ENCODE assay signal across 14 cellular contexts in the genomic region with DNA sequence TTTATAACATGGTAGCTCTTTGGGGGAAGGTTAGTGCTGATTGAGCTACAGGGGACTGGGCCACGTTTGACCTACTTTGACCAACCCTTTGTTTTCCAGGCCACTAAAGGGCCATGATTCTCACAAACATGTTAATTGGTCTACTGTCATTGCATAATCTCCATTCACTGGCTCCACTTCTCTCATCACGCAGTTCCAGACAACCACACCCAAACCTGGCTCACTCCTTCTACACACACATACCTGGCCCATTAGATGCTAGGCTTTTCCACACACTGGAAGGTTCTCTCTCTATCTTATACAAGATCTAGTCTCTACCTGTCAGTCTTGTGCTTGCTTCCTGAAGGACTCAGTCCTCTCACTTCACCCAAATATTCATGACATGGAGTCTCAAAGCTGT. TPM values are rescaled to one million over a fixed set of nuclear protein-coding genes. Genes with fewer than 3 reads are reported as not detected.
"Had no signal": no experiment of that assay in that cellular context is flagged by ENCODE, and none has a peak within 500 bp of the region (broad histone marks: within the 10 kb centered on the region; RNA-seq: fewer than 3 reads in every experiment).

No MANE protein-coding gene starts in this region.

- H3K9me3 ChIP-seq: gastrocnemius medialis, tibial nerve, vagina had no signal

- H3K27ac Mint-ChIP-seq: activated naive CD4-positive, alpha-beta T cell treated with anti-CD3 and anti-CD28 coated beads for 36 hours had no signal

- H3K27ac ChIP-seq: gastrocnemius medialis, tibial nerve, vagina had no signal

- H3K9me3 Mint-ChIP-seq: activated CD4-positive, alpha-beta memory T cell treated with anti-CD3 and anti-CD28 coated beads, Interleukin-2, amount 10 ng/mL, durations not matched to agents 7 days and 5 days; activated naive CD4-positive, alpha-beta T cell treated with anti-CD3 and anti-CD28 coated beads for 36 hours; dendritic cell treated with granulocyte-macrophage colony-stimulating factor and Interleukin-4, amounts not matched to agents 40 ng/mL and 50 ng/mL, for 4 days had no signal

- H3K4me3 ChIP-seq: gastrocnemius medialis, tibial nerve, vagina had no signal

- DNase-seq: activated CD4-positive, alpha-beta memory T cell treated with anti-CD3 and anti-CD28 coated beads, Interleukin-2, amount 10 ng/mL, durations not matched to agents 7 days and 5 days; activated CD8-positive, alpha-beta memory T cell treated with anti-CD3 and anti-CD28 coated beads, Interleukin-2, amount 50 U/mL, for 48 hours; activated naive CD4-positive, alpha-beta T cell treated with anti-CD3 and anti-CD28 coated beads for 36 hours; gastrocnemius medialis; posterior cingulate gyrus had no signal

- ATAC-seq: gastrocnemius medialis had no signal

- H3K4me3 Mint-ChIP-seq: activated CD4-positive, alpha-beta memory T cell treated with anti-CD3 and anti-CD28 coated beads, Interleukin-2, amount 10 ng/mL, durations not matched to agents 7 days and 5 days; activated naive CD4-positive, alpha-beta T cell treated with anti-CD3 and anti-CD28 coated beads for 36 hours; dendritic cell treated with granulocyte-macrophage colony-stimulating factor and Interleukin-4, amounts not matched to agents 40 ng/mL and 50 ng/mL, for 4 days had no signal

- H3K4me1 ChIP-seq: gastrocnemius medialis, tibial nerve, vagina had no signal

- H3K36me3 ChIP-seq: gastrocnemius medialis, tibial nerve, vagina had no signal

- H3K27me3 ChIP-seq: gastrocnemius medialis, tibial nerve, vagina had no signal

RNA-seq across cellular contexts. Expression of gene TGM5, which starts 15.9 kb away (rescaled TPM):
- total RNA-seq: activated naive CD4-positive, alpha-beta T cell treated with anti-CD3 and anti-CD28 coated beads for 36 hours; kidney epithelial cell; liver; myocyte; skeletal muscle tissue; tibial nerve had no signal
- polyA plus RNA-seq: liver had no signal

RNA-seq across cellular contexts. Expression of gene EPB42, which starts 30.0 kb away (rescaled TPM):
- total RNA-seq: activated CD4-positive, alpha-beta memory T cell treated with anti-CD3 and anti-CD28 coated beads, Interleukin-2, amount 10 ng/mL, durations not matched to agents 7 days and 5 days; activated naive CD4-positive, alpha-beta T cell treated with anti-CD3 and anti-CD28 coated beads for 36 hours; fibroblast of lung; gastrocnemius medialis; kidney epithelial cell; myocyte; T-helper 2 cell treated with Interferon-gamma antibody and Interleukin-4, amounts not matched to agents 100 ng/mL and 5 ng/mL, for 36 hours; vagina had no signal
- polyA plus RNA-seq: fibroblast of lung had no signal

RNA-seq across cellular contexts. Expression of gene TGM7, which starts 51.3 kb away (rescaled TPM):
- total RNA-seq: activated CD4-positive, alpha-beta memory T cell treated with anti-CD3 and anti-CD28 coated beads, Interleukin-2, amount 10 ng/mL, durations not matched to agents 7 days and 5 days; activated naive CD4-positive, alpha-beta T cell treated with anti-CD3 and anti-CD28 coated beads for 36 hours; fibroblast of lung; kidney epithelial cell; liver; myocyte; skeletal muscle tissue; T-helper 2 cell treated with Interferon-gamma antibody and Interleukin-4, amounts not matched to agents 100 ng/mL and 5 ng/mL, for 36 hours; tibial nerve; vagina had no signal
- polyA plus RNA-seq: fibroblast of lung, liver had no signal
